ENCODE assay signal across 21 cellular contexts in the genomic region with DNA sequence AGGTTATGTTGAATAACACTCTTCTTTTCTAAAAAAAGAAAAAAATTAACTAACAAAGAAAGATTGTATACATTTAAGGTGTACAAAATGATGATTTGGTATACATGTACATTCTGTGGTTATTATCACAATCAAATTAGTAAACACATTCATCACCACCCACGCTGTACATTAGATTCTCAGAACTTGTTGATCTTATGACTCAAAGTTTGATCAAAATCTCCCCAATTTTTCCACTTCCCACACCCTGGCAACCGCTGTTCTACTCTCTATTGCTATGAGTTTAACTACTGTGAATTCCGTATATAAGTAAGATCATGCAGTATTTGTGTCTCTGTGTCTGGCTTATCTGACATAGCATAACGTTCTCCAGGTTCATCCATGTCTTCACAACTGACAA.
"Had no signal": no experiment of that assay in that cellular context is flagged by ENCODE, and none has a peak within 500 bp of the region (broad histone marks: within the 10 kb centered on the region; RNA-seq: fewer than 3 reads in every experiment).

No MANE protein-coding gene starts in this region.

- H3K9me3 ChIP-seq: ascending aorta, colonic mucosa, MG63 had no signal

- H3K4me3 ChIP-seq: ascending aorta, colonic mucosa, MG63 had no signal

- H3K4me2 ChIP-seq: KMS-11 had no signal

- H3K27ac ChIP-seq: ascending aorta, colonic mucosa, KMS-11 had no signal

- ATAC-seq: activated naive CD8-positive, alpha-beta T cell treated with anti-CD3 and anti-CD28 coated beads, Interleukin-2, amount 50 U/mL, for 24 hours; activated T-cell treated with anti-CD3 and anti-CD28 coated beads, Interleukin-2, amount 50 U/mL, for 72 hours; T-helper 17 cell; WTC11 had no signal

- H3K36me3 ChIP-seq: ascending aorta, colonic mucosa, MG63 had no signal

- DNase-seq: activated CD4-positive, alpha-beta memory T cell treated with anti-CD3 and anti-CD28 coated beads for 36 hours; activated CD4-positive, alpha-beta T cell treated with anti-CD3 and anti-CD28 coated beads, Interleukin-2, amount 10 ng/mL, durations not matched to agents 24 days and 14 days; activated CD4-positive, CD25-positive, alpha-beta regulatory T cell treated with anti-CD3 and anti-CD28 coated beads, Interleukin-2, amount 50 U/mL, for 72 hours; activated CD8-positive, alpha-beta memory T cell treated with anti-CD3 and anti-CD28 coated beads for 24 hours; activated naive CD4-positive, alpha-beta T cell; activated naive CD8-positive, alpha-beta T cell treated with anti-CD3 and anti-CD28 coated beads, Interleukin-2, amount 50 U/mL, for 24 hours; activated T-cell treated with anti-CD3 and anti-CD28 coated beads, Interleukin-2, amount 50 U/mL, for 72 hours; amniotic stem cell; colonic mucosa; MG63; NCI-H1105; NCI-H1436; NCI-H1694 treated with DMSO at 0.1 percent for 48 hours; NCI-H2029 treated with DMSO at 0.1 percent for 48 hours; NCI-H510A treated with DMSO at 0.1 percent for 48 hours; SIG-M5; T-helper 17 cell; T-helper 9 cell had no signal

- H3K27me3 ChIP-seq: ascending aorta, colonic mucosa, MG63 had no signal

- H3K9ac ChIP-seq: KMS-11 had no signal

- H3K4me1 ChIP-seq: ascending aorta, colonic mucosa had no signal
